In genomic region chr10:130188195-130189175, GRCh38 we compare ENCODE assay signal across 14 cellular contexts.
"Had no signal": no experiment of that assay in that cellular context is flagged by ENCODE, and none has a peak within 500 bp of the region (broad histone marks: within the 10 kb centered on the region; RNA-seq: fewer than 3 reads in every experiment).

No MANE protein-coding gene starts in this region.

- H3K27me3 Mint-ChIP-seq: activated T-helper 17 cell treated with anti-CD3 and anti-CD28 coated beads, Interleukin-2, amount 50 U/mL, for 72 hours had no signal

- H3K27ac ChIP-seq: adrenal gland, hepatocyte, psoas muscle, sigmoid colon, suprapubic skin, upper lobe of right lung had no signal

- H3K4me3 ChIP-seq: adrenal gland, hepatocyte, psoas muscle, sigmoid colon, suprapubic skin, upper lobe of right lung had no signal

- ATAC-seq: activated T-helper 17 cell treated with anti-CD3 and anti-CD28 coated beads, Interleukin-2, amount 50 U/mL, for 72 hours had no signal

- H3K9me3 Mint-ChIP-seq: activated naive CD4-positive, alpha-beta T cell treated with anti-CD3 and anti-CD28 coated beads for 36 hours; activated T-helper 17 cell treated with anti-CD3 and anti-CD28 coated beads, Interleukin-2, amount 50 U/mL, for 72 hours; mesothelial cell of epicardium had no signal

- H3K4me1 Mint-ChIP-seq: activated T-helper 17 cell treated with anti-CD3 and anti-CD28 coated beads, Interleukin-2, amount 50 U/mL, for 72 hours; mesothelial cell of epicardium had no signal

- H3K9me3 ChIP-seq: adrenal gland, psoas muscle, sigmoid colon, suprapubic skin, upper lobe of right lung had no signal

- H3K4me1 ChIP-seq: psoas muscle had no signal

- DNase-seq: activated CD4-positive, alpha-beta T cell treated with anti-CD3 and anti-CD28 coated beads for 4 hours; activated naive CD4-positive, alpha-beta T cell treated with anti-CD3 and anti-CD28 coated beads for 36 hours; caudate nucleus; effector memory CD4-positive, alpha-beta T cell; psoas muscle; sigmoid colon; stimulated activated CD4-positive, alpha-beta T cell treated with anti-CD3 and anti-CD28 coated beads, Interleukin-2, amount 100 ng/mL, for 24 hours; stimulated activated naive CD4-positive, alpha-beta T cell treated with Interleukin-2 at 50 U/mL for 16 hours; upper lobe of right lung had no signal

- H3K27me3 ChIP-seq: adrenal gland, hepatocyte, suprapubic skin had no signal

- H3K27ac Mint-ChIP-seq: activated naive CD4-positive, alpha-beta T cell treated with anti-CD3 and anti-CD28 coated beads for 36 hours; activated T-helper 17 cell treated with anti-CD3 and anti-CD28 coated beads, Interleukin-2, amount 50 U/mL, for 72 hours; mesothelial cell of epicardium had no signal

- H3K4me3 Mint-ChIP-seq: activated naive CD4-positive, alpha-beta T cell treated with anti-CD3 and anti-CD28 coated beads for 36 hours; activated T-helper 17 cell treated with anti-CD3 and anti-CD28 coated beads, Interleukin-2, amount 50 U/mL, for 72 hours; mesothelial cell of epicardium had no signal
